Comparison of ENCODE assay signal across 8 cellular contexts in genomic region chr6:32415521-32416019, GRCh38. TPM values are rescaled to one million over a fixed set of nuclear protein-coding genes. Genes with fewer than 3 reads are reported as not detected.
DNase-seq lines count a peak whose midpoint lies in the region; ATAC-seq and TF ChIP-seq lines count a peak whose summit lies in the region.

No MANE protein-coding gene starts in this region.

- H3K27ac Mint-ChIP-seq in activated CD4-positive, alpha-beta T cell treated with anti-CD3 and anti-CD28 coated beads, Interleukin-2, amount 10 ng/mL, durations not matched to agents 7 days and 5 days: no peak overlapping the region
- H3K27ac Mint-ChIP-seq in dendritic cell treated with granulocyte-macrophage colony-stimulating factor and Interleukin-4, amounts not matched to agents 40 ng/mL and 50 ng/mL, for 4 days: no peak overlapping the region

- 5% methylated on average over 13 of the region's 13 CpGs for WGBS in right lobe of liver (ENCODE audit: insufficient coverage, low coverage, low lambda C conversion rate, missing lambda C conversion rate)

- TF ChIP-seq CTCF in AG04450 (IDR thresholded peaks at IDR 0.05; ENCODE audit: low read depth, low read length): peak; percentile 99
- TF ChIP-seq CTCF in right lobe of liver (IDR thresholded peaks at IDR 0.05): peak; percentile 95 to 98 (median 98)

- peaks cover 56% of the 10 kb centered on the region for H3K27me3 Mint-ChIP-seq in activated CD4-positive, alpha-beta T cell treated with anti-CD3 and anti-CD28 coated beads, Interleukin-2, amount 10 ng/mL, durations not matched to agents 7 days and 5 days
- H3K27me3 Mint-ChIP-seq in dendritic cell treated with granulocyte-macrophage colony-stimulating factor and Interleukin-4, amounts not matched to agents 40 ng/mL and 50 ng/mL, for 4 days: peaks cover 53% of the 10 kb centered on the region

- no peak for TF ChIP-seq POLR2A in right lobe of liver (IDR thresholded peaks at IDR 0.05)

- peak; percentile 26 for DNase-seq in AG04450 (ENCODE audit: low read depth, low spot score)
- peak; percentile 25 for DNase-seq in GM19240 (ENCODE audit: insufficient read length, low spot score)
- peak; percentile 8 to 74 for DNase-seq in NCI-H526 (lab: John Stamatoyannopoulos, UW)
- peak; percentile 81 for DNase-seq in activated CD4-positive, alpha-beta T cell treated with anti-CD3 and anti-CD28 coated beads, Interleukin-2, amount 10 ng/mL, durations not matched to agents 7 days and 5 days
- peak; percentile 66 to 75 (median 71) for DNase-seq in right lobe of liver
- peak; percentile 70 for DNase-seq in stimulated activated CD8-positive, alpha-beta memory T cell treated with anti-CD3 and anti-CD28 coated beads, Interleukin-12 subunit alpha, Interleukin-12 subunit beta, amount 100 ng/mL, for 1 hour (ENCODE audit: low read depth)

- CTCF ChIA-PET in AG04450 (lab: Charles Lee): interaction anchor here (0.9 to 6.7 kb wide), 7 partner anchors 9 to 453 kb away, joined by 3 to 96 read pairs (median 31); no protein-coding TSS in a partner anchor
- CTCF ChIA-PET in activated CD4-positive, alpha-beta T cell treated with anti-CD3 and anti-CD28 coated beads, Interleukin-2, amount 10 ng/mL, durations not matched to agents 7 days and 5 days (lab: Charles Lee): interaction anchor here (0.8 to 1.5 kb wide), 4 partner anchors 27 to 422 kb away, joined by 3 to 4 read pairs (median 4); no protein-coding TSS in a partner anchor

- H3K4me3 Mint-ChIP-seq in activated CD4-positive, alpha-beta T cell treated with anti-CD3 and anti-CD28 coated beads, Interleukin-2, amount 10 ng/mL, durations not matched to agents 7 days and 5 days: no peak overlapping the region
- H3K4me3 Mint-ChIP-seq in dendritic cell treated with granulocyte-macrophage colony-stimulating factor and Interleukin-4, amounts not matched to agents 40 ng/mL and 50 ng/mL, for 4 days: peak overlapping the region; percentile 46

- POLR2A ChIA-PET in AG04450 (lab: Yijun Ruan, JAX): no interaction called here
- POLR2A ChIA-PET in activated CD4-positive, alpha-beta T cell treated with anti-CD3 and anti-CD28 coated beads, Interleukin-2, amount 10 ng/mL, durations not matched to agents 7 days and 5 days (lab: Charles Lee): no interaction called here

- no peaks in the 10 kb centered on the region for H3K4me1 ChIP-seq in right lobe of liver

- no peak overlapping the region for H3K27ac ChIP-seq in AG04450 (ENCODE audit: low read depth, low read length)
- H3K27ac ChIP-seq in right lobe of liver: no peak overlapping the region

- H3K27me3 ChIP-seq in AG04450 (ENCODE audit: control insufficient read depth, insufficient read depth, low read length) (peaks cover 6% of the 10 kb centered on the region), right lobe of liver (peaks cover 0 to 9% of the 10 kb centered on the region in 2 donors)

- peak; percentile 89 to 93 (median 92) for ATAC-seq in right lobe of liver
- ATAC-seq in HG03460 (IDR thresholded peaks at IDR 0.05; ENCODE audit: unreplicated experiment): no peak

- no peaks in the 10 kb centered on the region for H3K36me3 Mint-ChIP-seq in activated CD4-positive, alpha-beta T cell treated with anti-CD3 and anti-CD28 coated beads, Interleukin-2, amount 10 ng/mL, durations not matched to agents 7 days and 5 days (ENCODE audit: low read depth)
- H3K36me3 Mint-ChIP-seq in dendritic cell treated with granulocyte-macrophage colony-stimulating factor and Interleukin-4, amounts not matched to agents 40 ng/mL and 50 ng/mL, for 4 days (ENCODE audit: low read depth): no peaks in the 10 kb centered on the region

- H3K9me3 Mint-ChIP-seq in activated CD4-positive, alpha-beta T cell treated with anti-CD3 and anti-CD28 coated beads, Interleukin-2, amount 10 ng/mL, durations not matched to agents 7 days and 5 days: no peaks in the 10 kb centered on the region
- H3K9me3 Mint-ChIP-seq in dendritic cell treated with granulocyte-macrophage colony-stimulating factor and Interleukin-4, amounts not matched to agents 40 ng/mL and 50 ng/mL, for 4 days: no peaks in the 10 kb centered on the region

- H3K4me1 Mint-ChIP-seq in activated CD4-positive, alpha-beta T cell treated with anti-CD3 and anti-CD28 coated beads, Interleukin-2, amount 10 ng/mL, durations not matched to agents 7 days and 5 days: peaks cover 6% of the 10 kb centered on the region
- peaks cover 22% of the 10 kb centered on the region for H3K4me1 Mint-ChIP-seq in dendritic cell treated with granulocyte-macrophage colony-stimulating factor and Interleukin-4, amounts not matched to agents 40 ng/mL and 50 ng/mL, for 4 days (ENCODE audit: low read depth)

- H3K9me3 ChIP-seq in AG04450 (ENCODE audit: control insufficient read depth, insufficient read depth, low read length): no peaks in the 10 kb centered on the region
- no peaks in the 10 kb centered on the region for H3K9me3 ChIP-seq in right lobe of liver

- H3K4me3 ChIP-seq in AG04450 (ENCODE audit: low read depth, low read length): no peak overlapping the region
- H3K4me3 ChIP-seq in right lobe of liver: no peak overlapping the region

- no peaks in the 10 kb centered on the region for H3K36me3 ChIP-seq in right lobe of liver

- intact Hi-C loops in dendritic cell treated with granulocyte-macrophage colony-stimulating factor and Interleukin-4, amounts not matched to agents 40 ng/mL and 50 ng/mL, for 4 days (cut with micrococcal nuclease): loop anchor here (2.0 kb wide), 2 partner anchors 285 to 371 kb away; no protein-coding TSS in a partner anchor
- intact Hi-C loops in right lobe of liver (cut with DNase I): loop anchor here in 1 of 2 donors (10.0 kb wide), 1 partner anchor 379 kb away; no protein-coding TSS in a partner anchor

RNA-seq across cellular contexts. Expression of gene BTNL2, which starts 8.6 kb away (rescaled TPM):
- not detected in 2 replicates for polyA plus RNA-seq in AG04450 (2011; rRNA removed)
- not detected in 2 replicates for polyA minus RNA-seq in AG04450 (2011; rRNA and poly(A)+ RNA removed)
- total RNA-seq in activated CD4-positive, alpha-beta T cell treated with anti-CD3 and anti-CD28 coated beads, Interleukin-2, amount 10 ng/mL, durations not matched to agents 7 days and 5 days: not detected
- total RNA-seq in right lobe of liver: not detected

RNA-seq across cellular contexts. Expression of gene HLA-DRA, which starts 24.1 kb away (rescaled TPM):
- not detected in 2 replicates for polyA plus RNA-seq in AG04450 (2011; rRNA removed)
- not detected in 2 replicates for polyA minus RNA-seq in AG04450 (2011; rRNA and poly(A)+ RNA removed)
- total RNA-seq in activated CD4-positive, alpha-beta T cell treated with anti-CD3 and anti-CD28 coated beads, Interleukin-2, amount 10 ng/mL, durations not matched to agents 7 days and 5 days: 10 to 100 TPM; 58.8 to 73.7 TPM
- total RNA-seq in right lobe of liver: 100 to 1,000 TPM in 1 of 6 experiments, 10 to 100 TPM in 5; 21.2 to 235 (median 66.8) TPM

RNA-seq across cellular contexts. Expression of gene TSBP1, which starts 43.9 kb away (rescaled TPM):
- polyA plus RNA-seq in AG04450 (2011; rRNA removed): not detected in 2 replicates
- not detected in 2 replicates for polyA minus RNA-seq in AG04450 (2011; rRNA and poly(A)+ RNA removed)
- total RNA-seq in activated CD4-positive, alpha-beta T cell treated with anti-CD3 and anti-CD28 coated beads, Interleukin-2, amount 10 ng/mL, durations not matched to agents 7 days and 5 days: not detected
- not detected for total RNA-seq in right lobe of liver

Comparison
In these comparisons a context has a peak if more than half of its experiments do, and no peak if none do; other contexts are left out.
1. DNase-seq: peak in every context shown above with its lines; median percentile 81 in activated CD4-positive, alpha-beta T cell treated with anti-CD3 and anti-CD28 coated beads, Interleukin-2, amount 10 ng/mL, durations not matched to agents 7 days and 5 days; 71 in right lobe of liver; 70 in stimulated activated CD8-positive, alpha-beta memory T cell treated with anti-CD3 and anti-CD28 coated beads, Interleukin-12 subunit alpha, Interleukin-12 subunit beta, amount 100 ng/mL, for 1 hour; 41 in NCI-H526; 26 in AG04450; 25 in GM19240.